In the genomic region with DNA sequence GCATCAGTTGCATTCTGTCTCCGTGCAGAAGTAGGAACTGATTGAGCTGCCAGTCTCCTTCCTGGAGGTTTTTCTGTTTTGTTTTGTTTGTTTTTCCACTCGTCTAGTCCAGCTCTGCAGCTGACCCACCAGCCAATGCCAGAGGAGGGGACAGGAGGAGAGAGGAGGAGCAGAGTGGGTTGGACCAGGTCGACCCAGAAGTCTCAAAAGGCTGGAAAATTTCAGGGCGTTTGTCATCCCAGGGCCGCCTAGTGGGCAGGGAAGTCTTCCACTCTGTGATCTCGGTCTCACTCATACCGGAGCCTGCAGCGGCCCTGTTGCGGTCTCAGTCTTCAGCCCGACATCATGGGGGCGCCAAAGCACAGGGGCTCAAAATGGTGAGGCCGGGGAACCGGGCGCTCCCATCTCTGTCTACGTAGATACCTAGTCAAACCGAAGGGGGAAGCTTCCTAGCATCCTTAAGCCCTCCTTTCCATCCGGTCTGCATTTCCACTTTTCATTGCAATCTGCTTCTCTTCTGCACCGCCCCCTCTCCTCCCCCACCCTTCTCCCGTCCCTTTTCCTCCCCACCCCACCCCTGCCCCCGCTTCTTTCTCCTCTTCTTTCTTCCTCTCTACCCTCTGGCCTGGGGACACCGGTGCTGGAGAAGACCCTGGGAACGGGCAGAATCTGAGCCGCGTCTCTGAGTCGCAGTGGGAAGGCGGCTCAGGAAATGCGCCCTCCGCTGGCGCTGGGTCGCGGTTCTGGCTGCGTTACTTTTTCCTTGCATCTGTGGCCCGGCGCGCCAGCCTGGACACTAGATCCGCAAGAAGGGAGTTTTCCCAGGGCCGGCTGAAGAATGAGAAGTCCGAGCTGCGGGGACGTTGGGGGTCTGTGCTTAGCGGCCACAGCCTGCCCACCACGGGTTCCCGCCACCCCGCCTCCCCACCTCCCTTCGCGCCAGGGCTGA, we compare ENCODE assay signal across 8 cellular contexts. TPM values are rescaled to one million over a fixed set of nuclear protein-coding genes. Genes with fewer than 3 reads are reported as not detected.
DNase-seq lines count a peak whose midpoint lies in the region; ATAC-seq and TF ChIP-seq lines count a peak whose summit lies in the region.

No MANE protein-coding gene starts in this region.

- intact Hi-C loops in cardiac septum (cut with DNase I) = no loop called here

- no peaks in the 10 kb centered on the region for H3K4me1 ChIP-seq in cardiac muscle cell (ENCODE audit: low read depth)

- no peaks in the 10 kb centered on the region for H3K9me3 Mint-ChIP-seq in neural crest cell

- peaks cover 27% of the 10 kb centered on the region for H3K4me1 Mint-ChIP-seq in neural crest cell

- no peak overlapping the region for H3K4me3 Mint-ChIP-seq in neural crest cell

- H3K36me3 ChIP-seq in cardiac muscle cell = no peaks in the 10 kb centered on the region

- ATAC-seq in HG03378 (IDR thresholded peaks at IDR 0.05; ENCODE audit: unreplicated experiment) (no peak), GM19452 (IDR thresholded peaks at IDR 0.05; ENCODE audit: unreplicated experiment) (no peak)

- H3K27me3 ChIP-seq in cardiac muscle cell = peaks cover 98% of the 10 kb centered on the region

- DNase-seq in cardiac muscle cell (ENCODE audit: low read depth in 1 of 2, low spot score in 1 of 2) (peak; percentile 50 to 69), cardiac septum (ENCODE audit: low spot score) (no peak), NCI-H526 treated with DMSO at 0.1 percent for 48 hours (lab: John Stamatoyannopoulos, UW) (peak; percentile 13), choroid plexus epithelial cell (ENCODE audit: low read depth) (peak; percentile 13), neural crest cell (ENCODE audit: low read depth, low spot score) (no peak), globus pallidus (ENCODE audit: low spot score) (no peak)

- peak; percentile 47 for TF ChIP-seq CTCF in cardiac muscle cell (IDR thresholded peaks at IDR 0.05; ENCODE audit: low read depth, low read length)
- TF ChIP-seq CTCF in choroid plexus epithelial cell (conservative IDR thresholded peaks at IDR 0.05; ENCODE audit: low read depth, low read length) = peak; percentile 45
- TF ChIP-seq CTCF in neural crest cell (conservative IDR thresholded peaks at IDR 0.05) = peak; percentile 48

- no peaks in the 10 kb centered on the region for H3K9me3 ChIP-seq in cardiac muscle cell (ENCODE audit: low read depth)

- H3K36me3 Mint-ChIP-seq in neural crest cell (ENCODE audit: low read depth) = no peaks in the 10 kb centered on the region

- H3K4me3 ChIP-seq in cardiac muscle cell (peak overlapping the region; percentile 5), choroid plexus epithelial cell (ENCODE audit: low read depth, low read length) (no peak overlapping the region)

- no peak overlapping the region for H3K27ac Mint-ChIP-seq in neural crest cell (ENCODE audit: unreplicated experiment)

- H3K27me3 Mint-ChIP-seq in neural crest cell (ENCODE audit: low read depth) = peaks cover 97% of the 10 kb centered on the region

- no peak overlapping the region for H3K27ac ChIP-seq in cardiac muscle cell

RNA-seq across cellular contexts. Expression of gene PAX2, which starts 16.2 kb away (rescaled TPM):
- total RNA-seq in cardiac muscle cell (not detected in 2 replicates), cardiac septum (not detected), neural crest cell (1.0 and 1.5 TPM in 2 replicates)
- polyA plus RNA-seq in cardiac muscle cell = not detected in 2 replicates

Comparison
In these comparisons a context has a peak if more than half of its experiments do, and no peak if none do; other contexts are left out.
1. DNase-seq: peak in cardiac muscle cell (2 of 2), NCI-H526 treated with DMSO at 0.1 percent for 48 hours (single experiment) and choroid plexus epithelial cell (single experiment); none in cardiac septum (single experiment), neural crest cell (single experiment) and globus pallidus (single experiment).
2. Peak in every context shown above with its lines, with median percentiles within 50 percentile points of each other: CTCF ChIP-seq.